In the genomic region with DNA sequence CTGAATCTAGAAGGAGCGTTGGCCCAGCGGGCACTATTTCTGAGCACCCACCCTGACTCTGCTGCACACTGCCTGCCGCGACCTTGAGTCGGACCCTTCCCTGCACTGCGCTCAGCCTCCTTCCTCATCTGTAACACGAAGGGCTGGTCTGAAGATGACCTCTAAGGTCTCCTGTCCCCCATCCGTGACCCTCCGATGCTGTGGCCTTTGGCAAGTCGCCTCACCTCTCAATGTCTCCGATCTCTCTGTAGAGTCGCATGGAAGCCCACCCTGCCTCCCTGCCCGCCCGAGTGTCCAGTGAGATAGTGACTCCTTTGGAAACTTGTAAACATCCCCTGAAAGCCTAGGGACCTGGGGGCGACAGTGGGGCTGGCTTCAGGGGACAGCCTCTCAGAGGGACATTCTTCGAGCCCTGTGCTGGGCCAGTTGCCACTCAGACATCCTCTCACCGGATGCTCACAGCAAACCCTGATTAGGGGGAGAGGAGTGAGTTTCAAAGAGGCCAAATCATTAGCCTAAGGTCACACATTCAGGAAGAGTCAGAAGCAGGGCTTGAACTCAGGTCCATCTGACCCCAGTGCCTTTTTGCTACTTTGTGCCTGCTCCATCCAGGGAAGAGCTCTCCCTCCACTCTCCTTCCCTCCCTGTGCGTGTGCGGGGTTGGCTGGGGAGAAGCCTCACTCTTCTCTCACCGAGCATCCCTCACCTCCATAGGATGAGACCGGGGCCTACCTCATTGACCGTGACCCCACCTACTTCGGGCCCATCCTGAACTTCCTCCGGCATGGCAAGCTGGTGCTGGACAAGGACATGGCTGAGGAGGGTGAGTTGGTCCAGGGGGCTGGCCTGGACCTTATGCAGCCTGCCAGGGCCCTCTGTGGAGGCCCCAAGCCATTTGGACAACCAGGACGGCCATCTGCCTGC, we compare ENCODE assay signal across 9 cellular contexts. TPM values are rescaled to one million over a fixed set of nuclear protein-coding genes. Genes with fewer than 3 reads are reported as not detected.
DNase-seq lines count a peak whose midpoint lies in the region; ATAC-seq and TF ChIP-seq lines count a peak whose summit lies in the region.
"Had no signal": no experiment of that assay in that cellular context is flagged by ENCODE, and none has a peak within 500 bp of the region (broad histone marks: within the 10 kb centered on the region; RNA-seq: fewer than 3 reads in every experiment).

No MANE protein-coding gene starts in this region.

- H3K4me3 ChIP-seq in AG09309 (ENCODE audit: control insufficient read depth, low read depth, low read length) (peak overlapping the region; percentile 64), Karpas-422 (ENCODE audit: low read length) (peak overlapping the region; percentile 91), dorsolateral prefrontal cortex (peak overlapping the region; percentile 64 to 97 (median 82))

- H3K4me2 ChIP-seq in Karpas-422 (ENCODE audit: low read depth, low read length, poor library complexity, severe bottlenecking): peak overlapping the region; percentile 92

- in situ Hi-C loops in GM13977 (cut with MboI; ENCODE audit: low pct_unique_long_range_greater_than_20kb, low sequenced_read_pairs, unreplicated experiment): no loop called here

- H3K79me2 ChIP-seq in Karpas-422 (ENCODE audit: low read length): no peaks in the 10 kb centered on the region

- H3K4me1 Mint-ChIP-seq in natural killer cell: peaks cover 0 to 9% of the 10 kb centered on the region in 2 donors

- intact Hi-C loops in dorsolateral prefrontal cortex (cut with DNase I): loop anchor here in 1 of 2 donors (5.0 to 10.0 kb wide), 2 partner anchors 35 to 508 kb away; a partner anchor contains a TSS
- intact Hi-C loops in natural killer cell (cut with micrococcal nuclease): no loop called here

- no peak for ATAC-seq in natural killer cell
- ATAC-seq in GM21390 (IDR thresholded peaks at IDR 0.05; ENCODE audit: unreplicated experiment): no peak

- no peak overlapping the region for H2AFZ ChIP-seq in Karpas-422 (ENCODE audit: low read length)

- H3K4me3 Mint-ChIP-seq in natural killer cell: peak overlapping the region; percentile 82

- peaks cover 13% of the 10 kb centered on the region for H3K4me1 ChIP-seq in Karpas-422 (ENCODE audit: low read length)

- peak overlapping the region in 1 of 2 donors; percentile 38 for H3K27ac Mint-ChIP-seq in natural killer cell

- H3K36me3 Mint-ChIP-seq in natural killer cell: no peaks in the 10 kb centered on the region

- no peaks in the 10 kb centered on the region for H3K9me3 Mint-ChIP-seq in natural killer cell

- DNase-seq in AG09309 (ENCODE audit: low read depth): no peak
- DNase-seq in Karpas-422: no peak
- peak in 1 of 10 donors; percentile 49 for DNase-seq in dorsolateral prefrontal cortex
- no peak for DNase-seq in natural killer cell
- DNase-seq in T1000 (lab: John Stamatoyannopoulos, UW): no peak
- no peak for DNase-seq in GM13977 (ENCODE audit: low spot score)
- no peak for DNase-seq in NCI-H510A (lab: John Stamatoyannopoulos, UW)

- TF ChIP-seq CTCF in AG09309 (IDR thresholded peaks at IDR 0.05; ENCODE audit: control insufficient read depth, insufficient read depth, low read depth, low read length, missing control alignments): no peak
- TF ChIP-seq CTCF in dorsolateral prefrontal cortex (IDR thresholded peaks at IDR 0.05 in 54 of 56, conservative IDR thresholded peaks at IDR 0.05 in 2 of 56; ENCODE audit: low read depth in 1 of 56, partially characterized antibody in 56 of 56): no peak
- TF ChIP-seq CTCF in natural killer cell (IDR thresholded peaks at IDR 0.05): no peak
- TF ChIP-seq CTCF in GM13977 (IDR thresholded peaks at IDR 0.05; ENCODE audit: extremely low read depth, insufficient read depth, missing control alignments): no peak

- no peaks in the 10 kb centered on the region for H3K27me3 ChIP-seq in Karpas-422 (ENCODE audit: low read length)
- no peaks in the 10 kb centered on the region for H3K27me3 ChIP-seq in dorsolateral prefrontal cortex

- H3K27me3 Mint-ChIP-seq in natural killer cell (ENCODE audit: low read depth in 2 of 2): no peaks in the 10 kb centered on the region

- H4K20me1 ChIP-seq in Karpas-422 (ENCODE audit: insufficient read depth, low read depth, low read length): no peaks in the 10 kb centered on the region

- H3K9me2 ChIP-seq in Karpas-422 (replicated peaks; ENCODE audit: insufficient read depth, low read length): no peaks in the 10 kb centered on the region

- H3K9ac ChIP-seq in Karpas-422 (ENCODE audit: low read length): peak overlapping the region; percentile 83

- H3K27ac ChIP-seq in Karpas-422 (ENCODE audit: low read length): no peak overlapping the region
- peak overlapping the region in 36 of 59 donors; percentile 0 to 85 (median 58) for H3K27ac ChIP-seq in dorsolateral prefrontal cortex
- H3K27ac ChIP-seq: HL-60 had no signal

- H3K36me3 ChIP-seq in Karpas-422 (ENCODE audit: insufficient read depth, low read length): no peaks in the 10 kb centered on the region

- H3K9me3 ChIP-seq in Karpas-422 (ENCODE audit: low read length): no peaks in the 10 kb centered on the region

RNA-seq across cellular contexts. Expression of a gene that starts 1.1 kb away (rescaled TPM):
- 17.5 and 24.9 TPM in 2 replicates for total RNA-seq in Karpas-422 (2014; rRNA removed; shearing (Covaris generic); ENCODE audit: low replicate concordance)
- total RNA-seq in dorsolateral prefrontal cortex: 100 to 1,000 TPM in 55 of 120 experiments, 10 to 100 TPM in 65; 61.1 to 128 (median 98.0) TPM
- 10 to 100 TPM; 21.3 to 29.4 (median 22.9) TPM for total RNA-seq in natural killer cell

RNA-seq across cellular contexts. Expression of a gene that starts 33.1 kb away (rescaled TPM):
- 26.1 and 53.7 TPM in 2 replicates for total RNA-seq in Karpas-422 (2014; rRNA removed; shearing (Covaris generic); ENCODE audit: low replicate concordance)
- total RNA-seq in dorsolateral prefrontal cortex: 10 to 100 TPM; 12.8 to 46.5 (median 22.4) TPM
- total RNA-seq in natural killer cell: 10 to 100 TPM; 21.4 to 23.9 (median 22.9) TPM

RNA-seq across cellular contexts. Expression of a gene that starts 33.4 kb away (rescaled TPM):
- 6.0 and 8.3 TPM in 2 replicates for total RNA-seq in Karpas-422 (2014; rRNA removed; shearing (Covaris generic); ENCODE audit: low replicate concordance)
- 10 to 100 TPM in 116 of 120 experiments, 1 to 10 TPM in 4; 8.8 to 40.3 (median 19.7) TPM for total RNA-seq in dorsolateral prefrontal cortex
- 1 to 10 TPM; 3.1 to 4.9 (median 4.3) TPM for total RNA-seq in natural killer cell

RNA-seq across cellular contexts. Expression of a gene that starts 56.9 kb away (rescaled TPM):
- not detected in 2 replicates for total RNA-seq in Karpas-422 (2014; rRNA removed; shearing (Covaris generic); ENCODE audit: low replicate concordance)
- total RNA-seq in dorsolateral prefrontal cortex: not detected
- 1 to 10 TPM; 1.1 to 4.7 (median 3.4) TPM for total RNA-seq in natural killer cell
